ENCODE assay signal across 1 cellular context in the genomic region with DNA sequence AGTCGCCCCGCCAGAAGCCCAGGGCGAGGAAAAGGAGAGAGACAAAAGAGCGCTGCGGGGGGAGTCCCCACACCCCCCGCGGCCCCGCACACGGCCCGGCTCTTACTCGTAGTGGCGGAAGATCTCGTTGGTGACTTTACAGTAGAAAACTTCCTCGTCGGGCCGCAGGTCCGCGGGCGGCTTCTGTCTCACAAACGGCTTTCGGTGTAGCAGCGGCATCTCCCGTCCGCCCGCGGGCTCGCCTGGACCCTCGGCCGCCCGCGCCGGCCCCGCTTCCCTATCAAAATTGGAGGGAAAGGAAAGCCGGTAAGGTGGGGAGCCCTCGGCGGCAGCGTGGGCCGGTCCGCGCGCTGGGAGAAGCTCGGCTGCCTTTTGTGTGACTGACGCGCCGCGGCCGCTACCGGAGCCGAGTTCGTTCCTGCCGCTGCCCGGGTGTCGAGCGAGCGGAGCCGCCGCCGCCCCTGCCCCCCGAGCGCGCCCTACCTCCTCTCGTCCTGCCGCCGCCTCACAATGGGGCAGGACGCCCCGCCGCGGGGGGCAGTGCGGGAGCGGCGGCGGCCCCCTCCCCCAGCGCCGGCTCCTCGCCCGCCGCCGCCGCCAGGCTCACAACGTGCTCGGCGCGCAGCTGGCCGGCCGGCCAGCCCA.
TF ChIP-seq lines count a peak whose summit lies in the region.

No MANE protein-coding gene starts in this region.

TF ChIP-seq in HepG2, 621 proteins besides CTCF, POLR2A, EP300 and RAD21 (continued from another document and continues in another):
- TF ChIP-seq, protein P1, sequence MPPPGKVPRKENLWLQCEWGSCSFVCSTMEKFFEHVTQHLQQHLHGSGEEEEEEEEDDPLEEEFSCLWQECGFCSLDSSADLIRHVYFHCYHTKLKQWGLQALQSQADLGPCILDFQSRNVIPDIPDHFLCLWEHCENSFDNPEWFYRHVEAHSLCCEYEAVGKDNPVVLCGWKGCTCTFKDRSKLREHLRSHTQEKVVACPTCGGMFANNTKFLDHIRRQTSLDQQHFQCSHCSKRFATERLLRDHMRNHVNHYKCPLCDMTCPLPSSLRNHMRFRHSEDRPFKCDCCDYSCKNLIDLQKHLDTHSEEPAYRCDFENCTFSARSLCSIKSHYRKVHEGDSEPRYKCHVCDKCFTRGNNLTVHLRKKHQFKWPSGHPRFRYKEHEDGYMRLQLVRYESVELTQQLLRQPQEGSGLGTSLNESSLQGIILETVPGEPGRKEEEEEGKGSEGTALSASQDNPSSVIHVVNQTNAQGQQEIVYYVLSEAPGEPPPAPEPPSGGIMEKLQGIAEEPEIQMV (CRISPR knock-in tag; IDR thresholded peaks at IDR 0.05; ENCODE audit: low read depth): no peak; the same call in 1 of the 2 replicates
- TF ChIP-seq DPF2 (CRISPR knock-in tag; IDR thresholded peaks at IDR 0.05; ENCODE audit: borderline replicate concordance, low read depth): no peak
- no peak for TF ChIP-seq ZNF263 (CRISPR knock-in tag; IDR thresholded peaks at IDR 0.05)
- TF ChIP-seq YEATS4 (CRISPR knock-in tag; IDR thresholded peaks at IDR 0.05; ENCODE audit: borderline replicate concordance): no peak; the same call in 1 of the 2 replicates
- TF ChIP-seq, protein P2, sequence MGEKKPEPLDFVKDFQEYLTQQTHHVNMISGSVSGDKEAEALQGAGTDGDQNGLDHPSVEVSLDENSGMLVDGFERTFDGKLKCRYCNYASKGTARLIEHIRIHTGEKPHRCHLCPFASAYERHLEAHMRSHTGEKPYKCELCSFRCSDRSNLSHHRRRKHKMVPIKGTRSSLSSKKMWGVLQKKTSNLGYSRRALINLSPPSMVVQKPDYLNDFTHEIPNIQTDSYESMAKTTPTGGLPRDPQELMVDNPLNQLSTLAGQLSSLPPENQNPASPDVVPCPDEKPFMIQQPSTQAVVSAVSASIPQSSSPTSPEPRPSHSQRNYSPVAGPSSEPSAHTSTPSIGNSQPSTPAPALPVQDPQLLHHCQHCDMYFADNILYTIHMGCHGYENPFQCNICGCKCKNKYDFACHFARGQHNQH (CRISPR knock-in tag; IDR thresholded peaks at IDR 0.05): no peak
- TF ChIP-seq ZNF569 (CRISPR knock-in tag; IDR thresholded peaks at IDR 0.05; ENCODE audit: borderline replicate concordance): no peak
- TF ChIP-seq, protein P3, sequence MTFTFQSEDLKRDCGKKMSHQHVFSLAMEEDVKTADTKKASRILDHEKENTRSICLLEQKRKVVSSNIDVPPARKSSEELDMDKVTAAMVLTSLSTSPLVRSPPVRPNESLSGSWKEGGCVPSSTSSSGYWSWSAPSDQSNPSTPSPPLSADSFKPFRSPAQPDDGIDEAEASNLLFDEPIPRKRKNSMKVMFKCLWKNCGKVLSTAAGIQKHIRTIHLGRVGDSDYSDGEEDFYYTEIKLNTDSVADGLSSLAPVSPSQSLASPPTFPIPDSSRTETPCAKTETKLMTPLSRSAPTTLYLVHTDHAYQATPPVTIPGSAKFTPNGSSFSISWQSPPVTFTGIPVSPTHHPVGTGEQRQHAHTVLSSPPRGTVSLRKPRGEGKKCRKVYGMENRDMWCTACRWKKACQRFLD (CRISPR knock-in tag; IDR thresholded peaks at IDR 0.05; ENCODE audit: borderline replicate concordance): no peak
- TF ChIP-seq NFE2L1 (CRISPR knock-in tag; IDR thresholded peaks at IDR 0.05; ENCODE audit: borderline replicate concordance): no peak
- TF ChIP-seq TBX3 (IDR thresholded peaks at IDR 0.05; ENCODE audit: borderline replicate concordance): no peak
- no peak for TF ChIP-seq ZNF121 (CRISPR knock-in tag; IDR thresholded peaks at IDR 0.05)
- peak; percentile 89; the same call in 1 of the 2 replicates for TF ChIP-seq SRY (CRISPR knock-in tag; IDR thresholded peaks at IDR 0.05)
- no peak for TF ChIP-seq ZNF205 (CRISPR knock-in tag; IDR thresholded peaks at IDR 0.05)
- TF ChIP-seq, protein P4, sequence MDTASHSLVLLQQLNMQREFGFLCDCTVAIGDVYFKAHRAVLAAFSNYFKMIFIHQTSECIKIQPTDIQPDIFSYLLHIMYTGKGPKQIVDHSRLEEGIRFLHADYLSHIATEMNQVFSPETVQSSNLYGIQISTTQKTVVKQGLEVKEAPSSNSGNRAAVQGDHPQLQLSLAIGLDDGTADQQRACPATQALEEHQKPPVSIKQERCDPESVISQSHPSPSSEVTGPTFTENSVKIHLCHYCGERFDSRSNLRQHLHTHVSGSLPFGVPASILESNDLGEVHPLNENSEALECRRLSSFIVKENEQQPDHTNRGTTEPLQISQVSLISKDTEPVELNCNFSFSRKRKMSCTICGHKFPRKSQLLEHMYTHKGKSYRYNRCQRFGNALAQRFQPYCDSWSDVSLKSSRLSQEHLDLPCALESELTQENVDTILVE (CRISPR knock-in tag; IDR thresholded peaks at IDR 0.05): peak; percentile 13; the same call in 1 of the 2 replicates
- TF ChIP-seq PAWR (CRISPR knock-in tag; IDR thresholded peaks at IDR 0.05; ENCODE audit: borderline replicate concordance): no peak
- peak; percentile 67 for TF ChIP-seq AGO2 (optimal IDR thresholded peaks at IDR 0.05; ENCODE audit: low read depth, low read length)
- no peak for TF ChIP-seq SOX6 (IDR thresholded peaks at IDR 0.05)
- TF ChIP-seq SOX6 (CRISPR knock-in tag; IDR thresholded peaks at IDR 0.05): no peak; the same call in 1 of the 2 replicates
- TF ChIP-seq KLF16 (CRISPR knock-in tag; IDR thresholded peaks at IDR 0.05): no peak
- TF ChIP-seq, protein P5, sequence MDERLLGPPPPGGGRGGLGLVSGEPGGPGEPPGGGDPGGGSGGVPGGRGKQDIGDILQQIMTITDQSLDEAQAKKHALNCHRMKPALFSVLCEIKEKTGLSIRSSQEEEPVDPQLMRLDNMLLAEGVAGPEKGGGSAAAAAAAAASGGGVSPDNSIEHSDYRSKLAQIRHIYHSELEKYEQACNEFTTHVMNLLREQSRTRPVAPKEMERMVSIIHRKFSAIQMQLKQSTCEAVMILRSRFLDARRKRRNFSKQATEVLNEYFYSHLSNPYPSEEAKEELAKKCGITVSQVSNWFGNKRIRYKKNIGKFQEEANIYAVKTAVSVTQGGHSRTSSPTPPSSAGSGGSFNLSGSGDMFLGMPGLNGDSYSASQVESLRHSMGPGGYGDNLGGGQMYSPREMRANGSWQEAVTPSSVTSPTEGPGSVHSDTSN (CRISPR knock-in tag; IDR thresholded peaks at IDR 0.05): no peak
- TF ChIP-seq ZFP41 (CRISPR knock-in tag; IDR thresholded peaks at IDR 0.05; ENCODE audit: borderline replicate concordance): no peak
- TF ChIP-seq ZNF557 (CRISPR knock-in tag; IDR thresholded peaks at IDR 0.05): no peak
- TF ChIP-seq MEF2D (CRISPR knock-in tag; IDR thresholded peaks at IDR 0.05): no peak
- no peak for TF ChIP-seq NFIB (CRISPR knock-in tag; IDR thresholded peaks at IDR 0.05; ENCODE audit: borderline replicate concordance)
- peak; percentile 46; the same call in 1 of the 2 replicates for TF ChIP-seq ZNF616 (CRISPR knock-in tag; IDR thresholded peaks at IDR 0.05; ENCODE audit: low read depth)
- TF ChIP-seq ZMYM2 (CRISPR knock-in tag; IDR thresholded peaks at IDR 0.05): no peak
- no peak; the same call in none of the 2 replicates for TF ChIP-seq RFXAP (CRISPR knock-in tag; IDR thresholded peaks at IDR 0.05; ENCODE audit: borderline replicate concordance)
- TF ChIP-seq, protein P6, sequence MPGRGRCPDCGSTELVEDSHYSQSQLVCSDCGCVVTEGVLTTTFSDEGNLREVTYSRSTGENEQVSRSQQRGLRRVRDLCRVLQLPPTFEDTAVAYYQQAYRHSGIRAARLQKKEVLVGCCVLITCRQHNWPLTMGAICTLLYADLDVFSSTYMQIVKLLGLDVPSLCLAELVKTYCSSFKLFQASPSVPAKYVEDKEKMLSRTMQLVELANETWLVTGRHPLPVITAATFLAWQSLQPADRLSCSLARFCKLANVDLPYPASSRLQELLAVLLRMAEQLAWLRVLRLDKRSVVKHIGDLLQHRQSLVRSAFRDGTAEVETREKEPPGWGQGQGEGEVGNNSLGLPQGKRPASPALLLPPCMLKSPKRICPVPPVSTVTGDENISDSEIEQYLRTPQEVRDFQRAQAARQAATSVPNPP (CRISPR knock-in tag; IDR thresholded peaks at IDR 0.05): no peak
- TF ChIP-seq ZNF724P (CRISPR knock-in tag; IDR thresholded peaks at IDR 0.05; ENCODE audit: borderline replicate concordance): 0 out of 2 replicates have a peak, but pooled peaks have one; percentile 3
- TF ChIP-seq, protein P7, sequence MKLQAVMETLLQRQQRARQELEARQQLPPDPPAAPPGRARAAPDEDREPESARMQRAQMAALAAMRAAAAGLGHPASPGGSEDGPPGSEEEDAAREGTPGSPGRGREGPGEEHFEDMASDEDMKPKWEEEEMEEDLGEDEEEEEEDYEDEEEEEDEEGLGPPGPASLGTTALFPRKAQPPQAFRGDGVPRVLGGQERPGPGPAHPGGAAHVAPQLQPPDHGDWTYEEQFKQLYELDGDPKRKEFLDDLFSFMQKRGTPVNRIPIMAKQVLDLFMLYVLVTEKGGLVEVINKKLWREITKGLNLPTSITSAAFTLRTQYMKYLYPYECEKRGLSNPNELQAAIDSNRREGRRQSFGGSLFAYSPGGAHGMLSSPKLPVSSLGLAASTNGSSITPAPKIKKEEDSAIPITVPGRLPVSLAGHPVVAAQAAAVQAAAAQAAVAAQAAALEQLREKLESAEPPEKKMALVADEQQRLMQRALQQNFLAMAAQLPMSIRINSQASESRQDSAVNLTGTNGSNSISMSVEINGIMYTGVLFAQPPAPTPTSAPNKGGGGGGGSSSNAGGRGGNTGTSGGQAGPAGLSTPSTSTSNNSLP (IDR thresholded peaks at IDR 0.05; ENCODE audit: low read depth, low read length): no peak
- TF ChIP-seq, protein P8, sequence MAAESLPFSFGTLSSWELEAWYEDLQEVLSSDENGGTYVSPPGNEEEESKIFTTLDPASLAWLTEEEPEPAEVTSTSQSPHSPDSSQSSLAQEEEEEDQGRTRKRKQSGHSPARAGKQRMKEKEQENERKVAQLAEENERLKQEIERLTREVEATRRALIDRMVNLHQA (CRISPR knock-in tag; IDR thresholded peaks at IDR 0.05): no peak
- TF ChIP-seq ERF (CRISPR knock-in tag; IDR thresholded peaks at IDR 0.05): no peak
- no peak for TF ChIP-seq DNMT3B (CRISPR knock-in tag; conservative IDR thresholded peaks at IDR 0.05)
- no peak for TF ChIP-seq DMAP1 (CRISPR knock-in tag; IDR thresholded peaks at IDR 0.05)
- peak; percentile 28; the same call in 1 of the 2 replicates for TF ChIP-seq SIN3B (IDR thresholded peaks at IDR 0.05; ENCODE audit: low read length)
- TF ChIP-seq, protein P9, sequence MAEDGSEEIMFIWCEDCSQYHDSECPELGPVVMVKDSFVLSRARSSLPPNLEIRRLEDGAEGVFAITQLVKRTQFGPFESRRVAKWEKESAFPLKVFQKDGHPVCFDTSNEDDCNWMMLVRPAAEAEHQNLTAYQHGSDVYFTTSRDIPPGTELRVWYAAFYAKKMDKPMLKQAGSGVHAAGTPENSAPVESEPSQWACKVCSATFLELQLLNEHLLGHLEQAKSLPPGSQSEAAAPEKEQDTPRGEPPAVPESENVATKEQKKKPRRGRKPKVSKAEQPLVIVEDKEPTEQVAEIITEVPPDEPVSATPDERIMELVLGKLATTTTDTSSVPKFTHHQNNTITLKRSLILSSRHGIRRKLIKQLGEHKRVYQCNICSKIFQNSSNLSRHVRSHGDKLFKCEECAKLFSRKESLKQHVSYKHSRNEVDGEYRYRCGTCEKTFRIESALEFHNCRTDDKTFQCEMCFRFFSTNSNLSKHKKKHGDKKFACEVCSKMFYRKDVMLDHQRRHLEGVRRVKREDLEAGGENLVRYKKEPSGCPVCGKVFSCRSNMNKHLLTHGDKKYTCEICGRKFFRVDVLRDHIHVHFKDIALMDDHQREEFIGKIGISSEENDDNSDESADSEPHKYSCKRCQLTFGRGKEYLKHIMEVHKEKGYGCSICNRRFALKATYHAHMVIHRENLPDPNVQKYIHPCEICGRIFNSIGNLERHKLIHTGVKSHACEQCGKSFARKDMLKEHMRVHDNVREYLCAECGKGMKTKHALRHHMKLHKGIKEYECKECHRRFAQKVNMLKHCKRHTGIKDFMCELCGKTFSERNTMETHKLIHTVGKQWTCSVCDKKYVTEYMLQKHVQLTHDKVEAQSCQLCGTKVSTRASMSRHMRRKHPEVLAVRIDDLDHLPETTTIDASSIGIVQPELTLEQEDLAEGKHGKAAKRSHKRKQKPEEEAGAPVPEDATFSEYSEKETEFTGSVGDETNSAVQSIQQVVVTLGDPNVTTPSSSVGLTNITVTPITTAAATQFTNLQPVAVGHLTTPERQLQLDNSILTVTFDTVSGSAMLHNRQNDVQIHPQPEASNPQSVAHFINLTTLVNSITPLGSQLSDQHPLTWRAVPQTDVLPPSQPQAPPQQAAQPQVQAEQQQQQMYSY (CRISPR knock-in tag; IDR thresholded peaks at IDR 0.05): no peak
- TF ChIP-seq, protein P10, sequence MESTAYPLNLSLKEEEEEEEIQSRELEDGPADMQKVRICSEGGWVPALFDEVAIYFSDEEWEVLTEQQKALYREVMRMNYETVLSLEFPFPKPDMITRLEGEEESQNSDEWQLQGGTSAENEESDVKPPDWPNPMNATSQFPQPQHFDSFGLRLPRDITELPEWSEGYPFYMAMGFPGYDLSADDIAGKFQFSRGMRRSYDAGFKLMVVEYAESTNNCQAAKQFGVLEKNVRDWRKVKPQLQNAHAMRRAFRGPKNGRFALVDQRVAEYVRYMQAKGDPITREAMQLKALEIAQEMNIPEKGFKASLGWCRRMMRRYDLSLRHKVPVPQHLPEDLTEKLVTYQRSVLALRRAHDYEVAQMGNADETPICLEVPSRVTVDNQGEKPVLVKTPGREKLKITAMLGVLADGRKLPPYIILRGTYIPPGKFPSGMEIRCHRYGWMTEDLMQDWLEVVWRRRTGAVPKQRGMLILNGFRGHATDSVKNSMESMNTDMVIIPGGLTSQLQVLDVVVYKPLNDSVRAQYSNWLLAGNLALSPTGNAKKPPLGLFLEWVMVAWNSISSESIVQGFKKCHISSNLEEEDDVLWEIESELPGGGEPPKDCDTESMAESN (CRISPR knock-in tag; conservative IDR thresholded peaks at IDR 0.05): 0 out of 2 replicates have a peak, but pooled peaks have one; percentile 2
- TF ChIP-seq FOXJ3 (CRISPR knock-in tag; IDR thresholded peaks at IDR 0.05; ENCODE audit: borderline replicate concordance): 0 out of 2 replicates have a peak, but pooled peaks have one; percentile 62
- no peak for TF ChIP-seq TBL1XR1 (IDR thresholded peaks at IDR 0.05; ENCODE audit: borderline replicate concordance, low read length, partially characterized antibody)
